In the genomic region with DNA sequence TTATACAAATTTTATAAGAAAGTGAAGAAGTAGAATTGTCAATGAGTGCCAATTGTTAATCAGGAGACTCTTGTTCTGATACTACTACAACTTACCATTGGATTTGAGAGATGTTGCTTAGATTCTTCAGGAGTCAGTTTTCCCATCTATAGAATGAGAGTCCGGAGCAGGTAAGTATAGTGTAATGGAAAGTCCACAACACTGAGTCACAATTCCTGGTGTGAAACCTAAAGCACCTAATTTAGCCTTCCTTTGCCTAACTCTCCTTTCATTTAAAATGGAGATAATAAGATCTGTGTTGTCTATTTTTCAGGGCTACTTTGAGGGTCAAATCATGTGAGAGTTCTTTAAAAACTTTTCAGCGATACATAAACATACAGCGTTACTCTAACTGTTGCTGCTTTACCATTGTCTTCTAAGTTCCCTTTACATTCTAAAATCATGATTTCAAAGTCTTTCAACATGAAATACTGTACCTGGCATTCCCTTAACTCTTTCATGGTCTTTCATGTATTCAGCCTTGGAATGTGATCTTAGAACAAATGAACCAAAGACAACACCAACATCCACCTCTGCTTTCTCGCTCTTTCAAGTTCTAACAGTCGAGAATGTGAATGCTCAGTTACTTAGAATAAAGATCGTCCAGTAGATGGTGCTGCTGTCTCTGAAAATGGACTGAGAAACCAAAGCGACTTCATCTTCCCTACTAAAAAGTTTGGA, we compare ENCODE assay signal across 8 cellular contexts.
DNase-seq lines count a peak whose midpoint lies in the region; ATAC-seq and TF ChIP-seq lines count a peak whose summit lies in the region.

No MANE protein-coding gene starts in this region.

- POLR2A ChIA-PET in HEK293T (lab: Yijun Ruan, JAX), result no interaction called here

- DNase-seq in ELR (ENCODE audit: low read depth), result peak; percentile 62
- peak; percentile 58 for DNase-seq in HEK293T (ENCODE audit: extremely low spot score)
- DNase-seq in NCI-H2227 treated with DMSO at 0.1 percent for 48 hours (lab: John Stamatoyannopoulos, UW), result peak; percentile 62
- DNase-seq in astrocyte of the hippocampus (ENCODE audit: low read depth, low spot score), result peak; percentile 77
- DNase-seq in left kidney (ENCODE audit: low read depth, low spot score), result peak; percentile 82
- no peak for DNase-seq in activated effector memory CD4-positive, alpha-beta T cell treated with anti-CD3 and anti-CD28 coated beads, Interleukin-2, amount 50 U/mL, for 16 hours
- no peak for DNase-seq in activated CD8-positive, alpha-beta memory T cell treated with anti-CD3 and anti-CD28 coated beads, Interleukin-2, amount 50 U/mL, for 48 hours

- no peak for ATAC-seq in HG02852 (IDR thresholded peaks at IDR 0.05; ENCODE audit: unreplicated experiment)

- CTCF ChIA-PET in HEK293T (lab: Yijun Ruan, JAX), result no interaction called here

TF ChIP-seq in HEK293T, 16 proteins besides CTCF, POLR2A, EP300 and RAD21:
- TF ChIP-seq SP1 (IDR thresholded peaks at IDR 0.05) (no peak), CTBP1 (IDR thresholded peaks at IDR 0.05; ENCODE audit: borderline replicate concordance) (no peak; the same call in 1 of the 2 replicates), FOXK2 (IDR thresholded peaks at IDR 0.05) (no peak), FOXA1 (IDR thresholded peaks at IDR 0.05) (no peak), TARDBP (IDR thresholded peaks at IDR 0.05) (no peak), NFRKB (IDR thresholded peaks at IDR 0.05) (no peak), L3MBTL2 (conservative IDR thresholded peaks at IDR 0.05) (no peak), ELF4 (IDR thresholded peaks at IDR 0.05) (no peak), ZNF384 (IDR thresholded peaks at IDR 0.05) (no peak), SUZ12 (IDR thresholded peaks at IDR 0.05) (no peak), LEF1 (IDR thresholded peaks at IDR 0.05; ENCODE audit: borderline replicate concordance) (no peak), HDGF (IDR thresholded peaks at IDR 0.05; ENCODE audit: borderline replicate concordance) (no peak), FOXM1 (IDR thresholded peaks at IDR 0.05; ENCODE audit: borderline replicate concordance) (no peak), ARNT (IDR thresholded peaks at IDR 0.05) (no peak), BHLHE40 (IDR thresholded peaks at IDR 0.05; ENCODE audit: borderline replicate concordance) (no peak), PKNOX1 (IDR thresholded peaks at IDR 0.05) (no peak)
TF ChIP-seq in HEK293T: peak in this region for 0.

Comparison
In these comparisons a context has a peak if more than half of its experiments do, and no peak if none do; other contexts are left out.
1. DNase-seq: peak in ELR (single experiment), HEK293T (single experiment), NCI-H2227 treated with DMSO at 0.1 percent for 48 hours (single experiment), astrocyte of the hippocampus (single experiment) and left kidney (single experiment); none in activated effector memory CD4-positive, alpha-beta T cell treated with anti-CD3 and anti-CD28 coated beads, Interleukin-2, amount 50 U/mL, for 16 hours (single experiment) and activated CD8-positive, alpha-beta memory T cell treated with anti-CD3 and anti-CD28 coated beads, Interleukin-2, amount 50 U/mL, for 48 hours (single experiment).